ENCODE assay signal across 9 cellular contexts in the genomic region with DNA sequence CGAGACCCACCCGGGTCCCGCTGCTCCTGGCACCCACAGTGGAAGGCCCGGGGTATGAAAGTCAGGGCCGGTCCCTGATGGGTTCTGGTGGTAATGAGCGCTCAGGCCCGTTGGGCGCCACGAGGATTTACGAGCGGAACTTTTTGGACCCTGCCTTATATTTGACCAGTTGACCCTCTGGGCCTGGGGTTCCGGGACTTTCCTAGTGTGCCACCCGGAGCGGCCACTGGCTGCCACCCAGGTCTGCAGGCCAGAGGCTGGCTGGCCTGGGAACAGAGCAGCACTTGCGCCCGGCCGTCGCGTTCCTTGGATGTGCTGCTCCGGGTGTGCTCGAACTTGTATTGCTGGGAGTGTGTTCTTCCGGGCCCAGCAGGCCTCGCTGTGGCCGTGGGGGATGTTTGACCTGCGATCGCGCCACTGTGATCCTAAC. TPM values are rescaled to one million over a fixed set of nuclear protein-coding genes. Genes with fewer than 3 reads are reported as not detected.
A peak's percentile ranks its signal among the peaks of the same experiment; 100 is the strongest.
DNase-seq lines count a peak whose midpoint lies in the region; ATAC-seq and TF ChIP-seq lines count a peak whose summit lies in the region.
"Had no signal": no experiment of that assay in that cellular context is flagged by ENCODE, and none has a peak within 500 bp of the region (broad histone marks: within the 10 kb centered on the region; RNA-seq: fewer than 3 reads in every experiment).

No MANE protein-coding gene starts in this region.

- H3K27ac ChIP-seq in heart right ventricle: peak overlapping the region in 8 of 10 donors; percentile 45 to 89 (median 74)
- H3K27ac ChIP-seq in ovary: no peak overlapping the region

- peaks cover 60% of the 10 kb centered on the region for H3K36me3 Mint-ChIP-seq in Calu3 (ENCODE audit: insufficient read depth, unreplicated experiment)

- H3K4me3 ChIP-seq in heart right ventricle: peak overlapping the region; percentile 40 to 76 (median 60)
- peak overlapping the region; percentile 36 for H3K4me3 ChIP-seq in ovary

- H3K27me3 Mint-ChIP-seq in Calu3 (ENCODE audit: unreplicated experiment): no peaks in the 10 kb centered on the region

- H3K27ac Mint-ChIP-seq in Calu3 (ENCODE audit: unreplicated experiment): peak overlapping the region; percentile 93

- peaks cover 0 to 8% (median 0%) of the 10 kb centered on the region in 11 donors for H3K9me3 ChIP-seq in heart right ventricle
- no peaks in the 10 kb centered on the region for H3K9me3 ChIP-seq in ovary

- peaks cover 30% of the 10 kb centered on the region for H3K4me1 Mint-ChIP-seq in Calu3 (ENCODE audit: low read depth, unreplicated experiment)

- H3K36me3 ChIP-seq in heart right ventricle (no peaks in the 10 kb centered on the region), ovary (no peaks in the 10 kb centered on the region)

- H3K4me1 ChIP-seq in heart right ventricle: peaks cover 0 to 23% (median 13%) of the 10 kb centered on the region in 9 donors
- no peaks in the 10 kb centered on the region for H3K4me1 ChIP-seq in ovary (ENCODE audit: insufficient read depth)

- TF ChIP-seq EP300 in ovary (IDR thresholded peaks at IDR 0.05): no peak

- H3K4me3 Mint-ChIP-seq in Calu3 (ENCODE audit: low read depth, unreplicated experiment): peak overlapping the region; percentile 99

- ATAC-seq in heart right ventricle: peak; percentile 14 to 38 (median 30)

- intact Hi-C loops in Calu3 (cut with micrococcal nuclease; ENCODE audit: unreplicated experiment): loop anchor here (2.0 kb wide), 1 partner anchor 35 kb away; no protein-coding TSS in a partner anchor
- intact Hi-C loops in heart right ventricle (cut with DNase I): no loop called here
- intact Hi-C loops in ovary (cut with DNase I): no loop called here

- DNase-seq in Calu3 (peak; percentile 24), heart right ventricle (peak in 1 of 2 donors; percentile 22), ovary (no peak), NCI-H748 treated with DMSO at 0.1 percent for 48 hours (lab: John Stamatoyannopoulos, UW) (no peak), Ammon's horn (ENCODE audit: low spot score) (no peak), NCI-H226 (no peak)
- peak; percentile 14 for DNase-seq in activated CD8-positive, alpha-beta memory T cell treated with anti-CD3 and anti-CD28 coated beads, Interleukin-2, amount 50 U/mL, for 4 hours
- no peak for DNase-seq in stimulated activated CD4-positive, alpha-beta T cell treated with anti-CD3 and anti-CD28 coated beads, Interleukin-12 subunit alpha, Interleukin-12 subunit beta, amount 100 ng/mL, for 4 hours
- DNase-seq: NCI-H1694 had no signal

- BruUV-seq in Calu3 (replicated peaks; lab: Mats Ljungman, UMichigan): no TSS peak

- CTCF ChIA-PET in Calu3 (lab: Charles Lee): interaction anchor here (1.1 to 2.2 kb wide), 2 partner anchors 45 to 48 kb away, joined by 3 to 9 read pairs; no protein-coding TSS in a partner anchor

- H3K9me3 Mint-ChIP-seq in Calu3 (ENCODE audit: low read depth, unreplicated experiment): no peaks in the 10 kb centered on the region

- WGBS in heart right ventricle, 2 donors: 24 to 38% methylated on average over 27 of the region's 27 CpGs
- whole genome bisulfite sequencing in ovary, 3 donors: 29 to 31% (median 29%) methylated on average over 27 of the region's 27 CpGs

- peaks cover 0 to 48% (median 34%) of the 10 kb centered on the region in 7 donors for H3K27me3 ChIP-seq in heart right ventricle
- H3K27me3 ChIP-seq in ovary: no peaks in the 10 kb centered on the region

- TF ChIP-seq POLR2A in ovary (IDR thresholded peaks at IDR 0.05): no peak

- TF ChIP-seq CTCF in Calu3 (IDR thresholded peaks at IDR 0.05; ENCODE audit: unreplicated experiment): no peak
- TF ChIP-seq CTCF in heart right ventricle (IDR thresholded peaks at IDR 0.05): no peak
- no peak for TF ChIP-seq CTCF in ovary (IDR thresholded peaks at IDR 0.05)

RNA-seq across cellular contexts. Expression of a gene that starts 1.0 kb away (rescaled TPM):
- total RNA-seq in Calu3 (2022) (122 and 147 TPM in 2 replicates), heart right ventricle (1 to 10 TPM in 4 of 10 donors, under 1 TPM in 6; 0.56 to 2.6 (median 0.91) TPM), ovary (10 to 100 TPM in 1 of 7 donors, 1 to 10 TPM in 3, under 1 TPM in 3; 0.10 to 12.3 (median 1.1) TPM)
- polyA plus RNA-seq in heart right ventricle (1 to 10 TPM in 1 of 2 donors, under 1 TPM in 1; 0.66 to 3.9 TPM), ovary (1 to 10 TPM in 1 of 2 donors, under 1 TPM in 1; 0.88 to 1.8 TPM)

RNA-seq across cellular contexts. Expression of a gene that starts 29.9 kb away (rescaled TPM):
- total RNA-seq in Calu3 (2022): not detected in 2 replicates
- total RNA-seq in heart right ventricle: under 1 TPM in 1 of 10 donors, not detected in 9; 0.22 TPM
- polyA plus RNA-seq in heart right ventricle: under 1 TPM in 1 of 2 donors, not detected in 1; 0.03 TPM
- 1 to 10 TPM in 1 of 7 donors, under 1 TPM in 1, not detected in 5; 0.23 to 1.2 TPM for total RNA-seq in ovary
- polyA plus RNA-seq in ovary: under 1 TPM; 0.08 to 0.22 TPM

Comparison
In these comparisons a context has a peak if more than half of its experiments do, and no peak if none do; other contexts are left out.
1. DNase-seq: peak in Calu3 (single experiment) and activated CD8-positive, alpha-beta memory T cell treated with anti-CD3 and anti-CD28 coated beads, Interleukin-2, amount 50 U/mL, for 4 hours (single experiment); none in ovary (0 of 5), stimulated activated CD4-positive, alpha-beta T cell treated with anti-CD3 and anti-CD28 coated beads, Interleukin-12 subunit alpha, Interleukin-12 subunit beta, amount 100 ng/mL, for 4 hours (single experiment), NCI-H748 treated with DMSO at 0.1 percent for 48 hours (single experiment), Ammon's horn (single experiment) and NCI-H226 (single experiment).
2. H3K27ac ChIP-seq: peak in heart right ventricle (8 of 10); none in ovary (0 of 2).